13 cellular contexts compared by ENCODE assay signal in the genomic region with DNA sequence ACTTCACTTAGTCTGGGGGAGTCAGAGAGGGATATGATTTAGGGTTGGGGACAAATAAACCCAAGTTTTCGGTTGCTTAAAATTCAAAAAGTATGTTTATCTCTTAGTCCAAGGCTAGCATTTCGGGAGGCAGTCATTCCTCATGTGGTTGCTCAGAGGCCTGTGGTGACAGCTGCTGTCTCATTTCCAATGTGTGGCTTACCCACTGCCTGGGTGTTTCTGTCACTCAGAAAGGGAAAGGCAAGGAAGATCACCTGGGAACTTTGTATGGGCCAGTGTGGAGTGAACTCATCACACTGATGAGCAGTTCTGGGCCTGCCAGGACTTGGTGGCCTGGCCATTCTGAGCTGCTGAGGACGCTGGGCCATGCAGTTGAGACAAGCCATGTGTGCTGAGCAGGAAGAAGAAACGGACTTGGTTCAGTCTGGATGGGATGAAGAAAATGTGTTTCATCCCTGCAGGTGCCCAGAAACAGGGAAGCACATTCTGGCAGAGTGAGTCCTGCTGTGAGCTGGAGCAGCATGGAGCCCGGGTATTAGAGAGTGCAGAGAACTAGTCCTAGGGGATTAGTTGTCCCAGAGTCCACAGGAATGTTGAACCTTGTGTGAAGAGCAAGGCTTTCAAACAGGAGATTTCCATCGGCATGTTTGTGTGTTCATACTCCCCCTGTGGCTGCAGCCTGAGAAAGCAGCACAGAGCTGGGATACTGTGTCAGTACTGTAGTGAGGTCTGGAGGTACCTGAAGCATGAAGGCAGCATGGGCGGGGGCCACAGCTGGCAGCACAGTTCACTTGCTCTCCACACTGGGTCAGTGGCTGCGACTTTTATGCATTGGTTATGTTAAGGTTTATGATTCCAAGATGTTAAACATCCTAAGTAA.
DNase-seq lines count a peak whose midpoint lies in the region; FAIRE-seq and TF ChIP-seq lines count a peak whose summit lies in the region.
"Had no signal": no experiment of that assay in that cellular context is flagged by ENCODE, and none has a peak within 500 bp of the region (broad histone marks: within the 10 kb centered on the region; RNA-seq: fewer than 3 reads in every experiment).

No MANE protein-coding gene starts in this region.

- H3K4ac ChIP-seq in mesendoderm (ENCODE audit: low read depth, low read length) = no peak overlapping the region

- H3K36me3 Mint-ChIP-seq in Calu3 (ENCODE audit: insufficient read depth, unreplicated experiment) = no peaks in the 10 kb centered on the region
- H3K36me3 Mint-ChIP-seq: natural killer cell had no signal

- no peak overlapping the region for H3K4me2 ChIP-seq in mesendoderm (ENCODE audit: low read length)

- no peak overlapping the region for H2BK120ac ChIP-seq in mesendoderm (ENCODE audit: low read depth, low read length)

- H2AK5ac ChIP-seq in mesendoderm (ENCODE audit: low read length) = no peak overlapping the region

- H3K4me1 Mint-ChIP-seq in Calu3 (ENCODE audit: low read depth, unreplicated experiment) = peaks cover 12% of the 10 kb centered on the region
- H3K4me1 Mint-ChIP-seq: natural killer cell had no signal

- no peak overlapping the region for H3K4me3 Mint-ChIP-seq in Calu3 (ENCODE audit: low read depth, unreplicated experiment)
- H3K4me3 Mint-ChIP-seq: natural killer cell had no signal

- no peaks in the 10 kb centered on the region for H3K79me1 ChIP-seq in mesendoderm (ENCODE audit: low read length)

- H3K27me3 Mint-ChIP-seq in Calu3 (ENCODE audit: unreplicated experiment) = no peaks in the 10 kb centered on the region

- H3K4me3 ChIP-seq in mesendoderm (ENCODE audit: low read length) = no peak overlapping the region
- H3K4me3 ChIP-seq: heart right ventricle had no signal

- TF ChIP-seq POLR2A in GM12891 (IDR thresholded peaks at IDR 0.05; ENCODE audit: low read depth, low read length) = no peak

- no peaks in the 10 kb centered on the region for H3K9me3 Mint-ChIP-seq in Calu3 (ENCODE audit: low read depth, unreplicated experiment)

- no peaks in the 10 kb centered on the region for H3K27me3 ChIP-seq in mesendoderm (ENCODE audit: insufficient read depth, low read length, poor library complexity)
- H3K27me3 ChIP-seq: heart right ventricle had no signal

- H2BK15ac ChIP-seq in mesendoderm (replicated peaks; ENCODE audit: low read depth) = no peak overlapping the region

- WGBS in mesendoderm (ENCODE audit: extremely low coverage, insufficient coverage, low lambda C conversion rate) = no CpG with 5 or more reads among the region's 8 CpGs

- DNase-seq in Calu3 (peak; percentile 39), LHCN-M2 (ENCODE audit: low read depth) (peak; percentile 89), cerebellar cortex (ENCODE audit: low spot score) (peak; percentile 29), mesendoderm (peak; percentile 75), SKM-1 treated with dmso at 0.1 percent for 144 hours (lab: John Stamatoyannopoulos, UW; ENCODE audit: unreplicated experiment) (no peak), foreskin melanocyte (no peak), GM12891 (ENCODE audit: insufficient read length, low spot score) (no peak), T-helper 9 cell (no peak)
- DNase-seq: activated CD8-positive, alpha-beta memory T cell treated with anti-CD3 and anti-CD28 coated beads for 24 hours; caudate nucleus; heart right ventricle; natural killer cell; NCI-H2227 treated with DMSO at 0.1 percent for 48 hours had no signal

- no peak overlapping the region for H3K27ac Mint-ChIP-seq in Calu3 (ENCODE audit: unreplicated experiment)
- H3K27ac Mint-ChIP-seq: natural killer cell had no signal

- peak; percentile 51 for TF ChIP-seq CTCF in Calu3 (IDR thresholded peaks at IDR 0.05; ENCODE audit: unreplicated experiment)

- no peak overlapping the region for H4K8ac ChIP-seq in mesendoderm (ENCODE audit: low read depth, low read length)

- CTCF ChIA-PET in Calu3 (lab: Charles Lee) = interaction anchor here (0.8 to 1.4 kb wide), 5 partner anchors 12 to 211 kb away, joined by 3 to 4 read pairs (median 3); a partner anchor contains a TSS

- H4K5ac ChIP-seq in mesendoderm (ENCODE audit: low read length) = no peak overlapping the region

- no peaks in the 10 kb centered on the region for H3K36me3 ChIP-seq in mesendoderm (ENCODE audit: control insufficient read depth, insufficient read depth, low read length)
- H3K36me3 ChIP-seq: heart right ventricle had no signal

- no peak overlapping the region for H2BK5ac ChIP-seq in mesendoderm (ENCODE audit: low read length)

- no peak overlapping the region for H3K9ac ChIP-seq in mesendoderm (ENCODE audit: low read length)

- H3K79me2 ChIP-seq in mesendoderm (ENCODE audit: control insufficient read depth, insufficient read depth, low read length) = no peaks in the 10 kb centered on the region

- no TSS peak for BruUV-seq in Calu3 (replicated peaks; lab: Mats Ljungman, UMichigan)

- H3K4me1 ChIP-seq in mesendoderm (ENCODE audit: control insufficient read depth, low read depth, low read length) = no peaks in the 10 kb centered on the region

- no peak overlapping the region for H3K18ac ChIP-seq in mesendoderm (ENCODE audit: low read length)

- FAIRE-seq in GM12891 (lab: Jason Lieb, UNC) = no peak

- no peak overlapping the region for H3K56ac ChIP-seq in mesendoderm (ENCODE audit: low read length)

- intact Hi-C loops in Calu3 (cut with micrococcal nuclease; ENCODE audit: unreplicated experiment) = no loop called here

- no peak overlapping the region for H3K27ac ChIP-seq in mesendoderm (ENCODE audit: low read depth, low read length)
- H3K27ac ChIP-seq: heart right ventricle had no signal

- H3K23ac ChIP-seq in mesendoderm (ENCODE audit: low read length) = no peak overlapping the region

TF ChIP-seq in GM12891, 5 proteins besides CTCF, POLR2A, EP300 and RAD21:
- no peak for TF ChIP-seq PAX5 (IDR thresholded peaks at IDR 0.05; ENCODE audit: insufficient read depth, low read length, severe bottlenecking)
- TF ChIP-seq SPI1 (IDR thresholded peaks at IDR 0.05; ENCODE audit: low read depth, low read length) = no peak
- no peak for TF ChIP-seq TAF1 (IDR thresholded peaks at IDR 0.05; ENCODE audit: low read depth, low read length)
- no peak for TF ChIP-seq POLR2AphosphoS5 (IDR thresholded peaks at IDR 0.05; ENCODE audit: low read depth, low read length)
- TF ChIP-seq POU2F2 (IDR thresholded peaks at IDR 0.05; ENCODE audit: low read depth, low read length) = no peak

Comparison
In these comparisons a context has a peak if more than half of its experiments do, and no peak if none do; other contexts are left out.
1. DNase-seq: peak in Calu3 (single experiment), LHCN-M2 (single experiment), cerebellar cortex (single experiment) and mesendoderm (single experiment); none in SKM-1 treated with dmso at 0.1 percent for 144 hours (single experiment), foreskin melanocyte (single experiment), GM12891 (single experiment) and T-helper 9 cell (single experiment).